15 cellular contexts compared by ENCODE assay signal in genomic region chr2:6186332-6187100, GRCh38.
DNase-seq lines count a peak whose midpoint lies in the region; ATAC-seq, FAIRE-seq and TF ChIP-seq lines count a peak whose summit lies in the region.
"Had no signal": no experiment of that assay in that cellular context is flagged by ENCODE, and none has a peak within 500 bp of the region (broad histone marks: within the 10 kb centered on the region; RNA-seq: fewer than 3 reads in every experiment).

No MANE protein-coding gene starts in this region.

- peak; percentile 23 for DNase-seq in NCI-H2227 (lab: John Stamatoyannopoulos, UW; ENCODE audit: unreplicated experiment)
- no peak for DNase-seq in coronary artery (ENCODE audit: low spot score)
- no peak for DNase-seq in lower lobe of right lung
- peak; percentile 27 for DNase-seq in transverse colon
- no peak for DNase-seq in frontal cortex (ENCODE audit: low spot score in 2 of 2)
- no peak for DNase-seq in cerebellum (ENCODE audit: low spot score)
- DNase-seq: activated T-cell treated with anti-CD3 and anti-CD28 coated beads, Interleukin-2, amount 50 U/mL, for 48 hours; DMS79; NCI-H82; stimulated activated naive CD4-positive, alpha-beta T cell treated with Interleukin-2 at 50 U/mL for 16 hours had no signal

- in situ Hi-C loops in transverse colon (cut with MboI; ENCODE audit: low pct_ligation_motif_present in 1 of 4, low pct_unique_long_range_greater_than_20kb in 1 of 4, low sequenced_read_pairs in 3 of 4): no loop called here

- 58 to 65% methylated on average over 6 to 7 of the region's 7 CpGs for WGBS in transverse colon (ENCODE audit: low coverage in 1 of 2), 2 donors

- H3K36me3 ChIP-seq in lower lobe of right lung (no peaks in the 10 kb centered on the region), transverse colon (no peaks in the 10 kb centered on the region)

- H3K27ac ChIP-seq in coronary artery: peak overlapping the region; percentile 41 to 70
- no peak overlapping the region for H3K27ac ChIP-seq in lower lobe of right lung
- peak overlapping the region in 2 of 4 donors; percentile 11 to 27 for H3K27ac ChIP-seq in transverse colon

- no peaks in the 10 kb centered on the region for H3K27me3 ChIP-seq in lower lobe of right lung (ENCODE audit: low read depth)
- H3K27me3 ChIP-seq in transverse colon: no peaks in the 10 kb centered on the region

- intact Hi-C loops in lower lobe of right lung (cut with DNase I) (no loop called here), transverse colon (cut with DNase I; ENCODE audit: low total_unique reads) (no loop called here)

- no peak for FAIRE-seq in frontal cortex (lab: Jason Lieb, UNC)
- FAIRE-seq: GM18507, TTC549 had no signal

- no peaks in the 10 kb centered on the region for H3K9me3 ChIP-seq in lower lobe of right lung
- H3K9me3 ChIP-seq in transverse colon: no peaks in the 10 kb centered on the region

- no peak for TF ChIP-seq EP300 in transverse colon (IDR thresholded peaks at IDR 0.05; ENCODE audit: low read depth)

- H3K4me3 ChIP-seq in coronary artery: no peak overlapping the region
- H3K4me3 ChIP-seq in lower lobe of right lung: no peak overlapping the region
- H3K4me3 ChIP-seq in transverse colon: no peak overlapping the region
- H3K4me3 ChIP-seq: skin epidermis had no signal

- H3K4me1 ChIP-seq in lower lobe of right lung (no peaks in the 10 kb centered on the region), transverse colon (peaks cover 0 to 7% (median 2%) of the 10 kb centered on the region in 4 donors)

- ATAC-seq in lower lobe of right lung: peak; percentile 89 to 92
- no peak for ATAC-seq in GM18498 (IDR thresholded peaks at IDR 0.05; ENCODE audit: unreplicated experiment)
- no peak for ATAC-seq in GM19397 (IDR thresholded peaks at IDR 0.05; ENCODE audit: unreplicated experiment)

- TF ChIP-seq CTCF in coronary artery (IDR thresholded peaks at IDR 0.05): no peak
- no peak for TF ChIP-seq CTCF in lower lobe of right lung (IDR thresholded peaks at IDR 0.05)
- TF ChIP-seq CTCF in transverse colon (IDR thresholded peaks at IDR 0.05): no peak

- TF ChIP-seq POLR2A in transverse colon (IDR thresholded peaks at IDR 0.05): no peak

Comparison
In these comparisons a context has a peak if more than half of its experiments do, and no peak if none do; other contexts are left out.
1. DNase-seq: peak in NCI-H2227 (single experiment) and transverse colon (single experiment); none in coronary artery (single experiment), lower lobe of right lung (single experiment), frontal cortex (0 of 2) and cerebellum (single experiment).
2. ATAC-seq: peak in lower lobe of right lung (2 of 2); none in GM18498 (single experiment) and GM19397 (single experiment).